Comparison of ENCODE assay signal across 1 cellular context in the genomic region with DNA sequence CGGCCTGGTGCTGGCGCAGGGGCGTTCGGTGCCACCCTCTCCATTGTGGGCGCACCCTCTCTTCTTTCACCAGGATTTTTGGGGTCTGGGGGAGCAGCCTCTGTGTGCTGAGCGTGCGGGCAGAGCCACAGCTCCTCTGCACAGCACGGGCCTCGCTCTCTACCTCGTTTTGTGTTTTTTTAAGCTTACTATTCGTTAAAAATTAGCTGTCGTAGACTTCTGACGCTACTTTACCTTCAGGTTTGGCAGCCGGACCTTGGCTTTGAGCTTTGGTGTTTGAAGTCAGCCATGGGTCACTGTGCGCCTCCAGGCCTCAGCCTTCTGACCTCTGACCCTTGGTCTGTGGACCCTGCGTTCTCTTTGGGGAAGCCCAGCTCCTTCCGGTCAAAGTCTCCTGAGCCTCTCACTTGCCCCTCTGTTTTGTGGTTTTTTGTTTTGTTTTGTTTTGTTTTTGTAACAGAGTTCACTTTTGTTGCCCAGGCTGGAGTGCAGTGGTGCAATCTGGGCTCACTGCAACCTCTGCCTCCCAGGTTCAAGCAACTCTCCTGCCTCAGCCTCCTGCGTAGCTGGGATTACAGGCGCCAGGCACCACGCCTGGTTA.
TF ChIP-seq lines count a peak whose summit lies in the region.

No MANE protein-coding gene starts in this region.

TF ChIP-seq in HepG2, 621 proteins besides CTCF, POLR2A, EP300 and RAD21 (continued from another document and continues in another):
- TF ChIP-seq HNF1A (IDR thresholded peaks at IDR 0.05; ENCODE audit: low read depth) = peak; percentile 56; the same call in 1 of the 2 replicates
- TF ChIP-seq HNF1A (CRISPR knock-in tag; IDR thresholded peaks at IDR 0.05; ENCODE audit: borderline replicate concordance) = peak; percentile 67; the same call in 1 of the 2 replicates
- peak; percentile 55; the same call in 1 of the 2 replicates for TF ChIP-seq ZNF331 (CRISPR knock-in tag; IDR thresholded peaks at IDR 0.05)
- TF ChIP-seq, protein P1, sequence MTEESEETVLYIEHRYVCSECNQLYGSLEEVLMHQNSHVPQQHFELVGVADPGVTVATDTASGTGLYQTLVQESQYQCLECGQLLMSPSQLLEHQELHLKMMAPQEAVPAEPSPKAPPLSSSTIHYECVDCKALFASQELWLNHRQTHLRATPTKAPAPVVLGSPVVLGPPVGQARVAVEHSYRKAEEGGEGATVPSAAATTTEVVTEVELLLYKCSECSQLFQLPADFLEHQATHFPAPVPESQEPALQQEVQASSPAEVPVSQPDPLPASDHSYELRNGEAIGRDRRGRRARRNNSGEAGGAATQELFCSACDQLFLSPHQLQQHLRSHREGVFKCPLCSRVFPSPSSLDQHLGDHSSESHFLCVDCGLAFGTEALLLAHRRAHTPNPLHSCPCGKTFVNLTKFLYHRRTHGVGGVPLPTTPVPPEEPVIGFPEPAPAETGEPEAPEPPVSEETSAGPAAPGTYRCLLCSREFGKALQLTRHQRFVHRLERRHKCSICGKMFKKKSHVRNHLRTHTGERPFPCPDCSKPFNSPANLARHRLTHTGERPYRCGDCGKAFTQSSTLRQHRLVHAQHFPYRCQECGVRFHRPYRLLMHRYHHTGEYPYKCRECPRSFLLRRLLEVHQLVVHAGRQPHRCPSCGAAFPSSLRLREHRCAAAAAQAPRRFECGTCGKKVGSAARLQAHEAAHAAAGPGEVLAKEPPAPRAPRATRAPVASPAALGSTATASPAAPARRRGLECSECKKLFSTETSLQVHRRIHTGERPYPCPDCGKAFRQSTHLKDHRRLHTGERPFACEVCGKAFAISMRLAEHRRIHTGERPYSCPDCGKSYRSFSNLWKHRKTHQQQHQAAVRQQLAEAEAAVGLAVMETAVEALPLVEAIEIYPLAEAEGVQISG (CRISPR knock-in tag; IDR thresholded peaks at IDR 0.05) = peak; percentile 78
- no peak; the same call in 1 of the 2 replicates for TF ChIP-seq ZBED4 (CRISPR knock-in tag; IDR thresholded peaks at IDR 0.05; ENCODE audit: borderline replicate concordance)
- no peak for TF ChIP-seq NBN (conservative IDR thresholded peaks at IDR 0.05)
- TF ChIP-seq PLRG1 (conservative IDR thresholded peaks at IDR 0.05) = no peak
- TF ChIP-seq AKNA (CRISPR knock-in tag; IDR thresholded peaks at IDR 0.05; ENCODE audit: borderline replicate concordance) = no peak
- no peak for TF ChIP-seq MNT (IDR thresholded peaks at IDR 0.05)
- TF ChIP-seq MBNL3 (CRISPR knock-in tag; conservative IDR thresholded peaks at IDR 0.05) = no peak
- no peak for TF ChIP-seq CENPX (CRISPR knock-in tag; IDR thresholded peaks at IDR 0.05)
- TF ChIP-seq YEATS2 (CRISPR knock-in tag; IDR thresholded peaks at IDR 0.05; ENCODE audit: borderline replicate concordance) = no peak
- no peak for TF ChIP-seq ZNF772 (CRISPR knock-in tag; IDR thresholded peaks at IDR 0.05)
- TF ChIP-seq ELF1 (CRISPR knock-in tag; IDR thresholded peaks at IDR 0.05) = peak; percentile 32; the same call in 1 of the 2 replicates
- peak; percentile 92 for TF ChIP-seq FOXP1 (IDR thresholded peaks at IDR 0.05)
- peak; percentile 97 for TF ChIP-seq FOXP1 (CRISPR knock-in tag; IDR thresholded peaks at IDR 0.05)
- peak; percentile 96 for TF ChIP-seq HIVEP1 (CRISPR knock-in tag; IDR thresholded peaks at IDR 0.05)
- peak; percentile 51 for TF ChIP-seq ASH2L (IDR thresholded peaks at IDR 0.05; ENCODE audit: insufficient read length, low read depth, low read length)
- no peak for TF ChIP-seq ELK4 (CRISPR knock-in tag; IDR thresholded peaks at IDR 0.05; ENCODE audit: borderline replicate concordance)
- TF ChIP-seq PAXIP1 (CRISPR knock-in tag; conservative IDR thresholded peaks at IDR 0.05) = peak; percentile 97
- no peak for TF ChIP-seq ZNF33B (CRISPR knock-in tag; IDR thresholded peaks at IDR 0.05)
- TF ChIP-seq ZBTB25 (CRISPR knock-in tag; IDR thresholded peaks at IDR 0.05) = 0 out of 2 replicates have a peak, but pooled peaks have one; percentile 41
